In genomic region chr10:94279835-94280709, GRCh38 we compare ENCODE assay signal across 8 cellular contexts.
DNase-seq lines count a peak whose midpoint lies in the region; ATAC-seq and TF ChIP-seq lines count a peak whose summit lies in the region.

No MANE protein-coding gene starts in this region.

- H3K27ac ChIP-seq in esophagus squamous epithelium = no peak overlapping the region
- no peak overlapping the region for H3K27ac ChIP-seq in testis

- H3K4me1 Mint-ChIP-seq in activated CD8-positive, alpha-beta memory T cell treated with anti-CD3 and anti-CD28 coated beads, Interleukin-2, amount 10 ng/mL, durations not matched to agents 7 days and 5 days = peaks cover 4% of the 10 kb centered on the region
- no peaks in the 10 kb centered on the region for H3K4me1 Mint-ChIP-seq in nephron progenitor cell

- H3K27me3 ChIP-seq in esophagus squamous epithelium (no peaks in the 10 kb centered on the region), testis (no peaks in the 10 kb centered on the region)

- no peaks in the 10 kb centered on the region for H3K36me3 Mint-ChIP-seq in activated CD8-positive, alpha-beta memory T cell treated with anti-CD3 and anti-CD28 coated beads, Interleukin-2, amount 10 ng/mL, durations not matched to agents 7 days and 5 days
- no peaks in the 10 kb centered on the region for H3K36me3 Mint-ChIP-seq in nephron progenitor cell (ENCODE audit: low read depth)

- ATAC-seq in HG02938 (IDR thresholded peaks at IDR 0.05; ENCODE audit: unreplicated experiment) = peak; percentile 72
- ATAC-seq in activated CD8-positive, alpha-beta memory T cell treated with anti-CD3 and anti-CD28 coated beads, Interleukin-2, amount 10 ng/mL, durations not matched to agents 7 days and 5 days = peak; percentile 77

- DNase-seq in SIG-M5 treated with dmso at 0.1 percent for 504 hours (lab: John Stamatoyannopoulos, UW; ENCODE audit: unreplicated experiment) (peak; percentile 64), SIG-M5 (lab: John Stamatoyannopoulos, UW) (no peak), NOMO-1 treated with DMSO at 0.1 percent for 48 hours (lab: John Stamatoyannopoulos, UW; ENCODE audit: unreplicated experiment) (peak; percentile 71), esophagus squamous epithelium (lab: John Stamatoyannopoulos, UW) (no peak), nephron progenitor cell (peak; percentile 76), testis (peak; percentile 51)
- DNase-seq in activated CD8-positive, alpha-beta memory T cell treated with anti-CD3 and anti-CD28 coated beads, Interleukin-2, amount 10 ng/mL, durations not matched to agents 7 days and 5 days = peak; percentile 62

- peaks cover 0 to 7% (median 4%) of the 10 kb centered on the region in 3 donors for H3K4me1 ChIP-seq in esophagus squamous epithelium
- no peaks in the 10 kb centered on the region for H3K4me1 ChIP-seq in testis

- H3K4me3 ChIP-seq in esophagus squamous epithelium = no peak overlapping the region
- no peak overlapping the region for H3K4me3 ChIP-seq in testis

- H3K4me3 Mint-ChIP-seq in activated CD8-positive, alpha-beta memory T cell treated with anti-CD3 and anti-CD28 coated beads, Interleukin-2, amount 10 ng/mL, durations not matched to agents 7 days and 5 days = no peak overlapping the region
- no peak overlapping the region for H3K4me3 Mint-ChIP-seq in nephron progenitor cell

- H3K9me3 ChIP-seq in esophagus squamous epithelium (no peaks in the 10 kb centered on the region), testis (no peaks in the 10 kb centered on the region)

- H3K27me3 Mint-ChIP-seq in activated CD8-positive, alpha-beta memory T cell treated with anti-CD3 and anti-CD28 coated beads, Interleukin-2, amount 10 ng/mL, durations not matched to agents 7 days and 5 days = peaks cover 22% of the 10 kb centered on the region
- no peaks in the 10 kb centered on the region for H3K27me3 Mint-ChIP-seq in nephron progenitor cell (ENCODE audit: low read depth, poor library complexity)

- no peaks in the 10 kb centered on the region for H3K9me3 Mint-ChIP-seq in activated CD8-positive, alpha-beta memory T cell treated with anti-CD3 and anti-CD28 coated beads, Interleukin-2, amount 10 ng/mL, durations not matched to agents 7 days and 5 days (ENCODE audit: low read depth)
- no peaks in the 10 kb centered on the region for H3K9me3 Mint-ChIP-seq in nephron progenitor cell

- peak; percentile 39 to 87 (median 69) for TF ChIP-seq CTCF in esophagus squamous epithelium (IDR thresholded peaks at IDR 0.05)
- TF ChIP-seq CTCF in nephron progenitor cell (IDR thresholded peaks at IDR 0.05) = peak; percentile 93
- TF ChIP-seq CTCF in testis (IDR thresholded peaks at IDR 0.05) = peak; percentile 35 to 78 (median 68)

- CTCF ChIA-PET in activated CD8-positive, alpha-beta memory T cell treated with anti-CD3 and anti-CD28 coated beads, Interleukin-2, amount 10 ng/mL, durations not matched to agents 7 days and 5 days (lab: Charles Lee) = interaction anchor here (1.0 to 2.0 kb wide), 4 partner anchors 13 to 164 kb away, joined by 3 to 9 read pairs (median 4); no protein-coding TSS in a partner anchor

- H3K27ac Mint-ChIP-seq in activated CD8-positive, alpha-beta memory T cell treated with anti-CD3 and anti-CD28 coated beads, Interleukin-2, amount 10 ng/mL, durations not matched to agents 7 days and 5 days = no peak overlapping the region
- no peak overlapping the region for H3K27ac Mint-ChIP-seq in nephron progenitor cell

- 46 to 49% methylated on average over 14 of the region's 14 CpGs for WGBS in esophagus squamous epithelium, 2 donors
- WGBS in testis, 2 donors = 53 to 58% methylated on average over 14 of the region's 14 CpGs

- TF ChIP-seq POLR2A in esophagus squamous epithelium (IDR thresholded peaks at IDR 0.05) (no peak), testis (IDR thresholded peaks at IDR 0.05) (no peak)

- intact Hi-C loops in esophagus squamous epithelium (cut with DNase I) = no loop called here
- intact Hi-C loops in testis (cut with DNase I; ENCODE audit: low total_unique reads) = no loop called here

- H3K36me3 ChIP-seq in esophagus squamous epithelium (no peaks in the 10 kb centered on the region), testis (ENCODE audit: low read depth, missing control alignments) (no peaks in the 10 kb centered on the region)

Comparison
In these comparisons a context has a peak if more than half of its experiments do, and no peak if none do; other contexts are left out.
1. DNase-seq: peak in SIG-M5 treated with dmso at 0.1 percent for 504 hours (single experiment), NOMO-1 treated with DMSO at 0.1 percent for 48 hours (single experiment), activated CD8-positive, alpha-beta memory T cell treated with anti-CD3 and anti-CD28 coated beads, Interleukin-2, amount 10 ng/mL, durations not matched to agents 7 days and 5 days (single experiment), nephron progenitor cell (single experiment) and testis (single experiment); none in SIG-M5 (single experiment) and esophagus squamous epithelium (single experiment).
2. Peak in every context shown above with its lines, with median percentiles within 50 percentile points of each other: CTCF ChIP-seq.